ENCODE assay signal across 10 cellular contexts in genomic region chr1:203534526-203534925, GRCh38. TPM values are rescaled to one million over a fixed set of nuclear protein-coding genes. Genes with fewer than 3 reads are reported as not detected.
A peak's percentile ranks its signal among the peaks of the same experiment; 100 is the strongest.
DNase-seq lines count a peak whose midpoint lies in the region; ATAC-seq and TF ChIP-seq lines count a peak whose summit lies in the region.
"Had no signal": no experiment of that assay in that cellular context is flagged by ENCODE, and none has a peak within 500 bp of the region (broad histone marks: within the 10 kb centered on the region; RNA-seq: fewer than 3 reads in every experiment).

No MANE protein-coding gene starts in this region.

- no peaks in the 10 kb centered on the region for H3K9me3 Mint-ChIP-seq in chondrocyte (ENCODE audit: low read depth)
- no peaks in the 10 kb centered on the region for H3K9me3 Mint-ChIP-seq in activated CD4-positive, alpha-beta T cell treated with anti-CD3 and anti-CD28 coated beads, Interleukin-2, amount 10 ng/mL, durations not matched to agents 24 days and 14 days
- H3K9me3 Mint-ChIP-seq: GM23338 had no signal

- H3K27ac ChIP-seq in mesodermal cell (ENCODE audit: low read depth, low read length, severe bottlenecking), result peak overlapping the region; percentile 55

- peaks cover 16% of the 10 kb centered on the region for H3K4me1 ChIP-seq in mesodermal cell (ENCODE audit: control insufficient read depth, insufficient read depth, low read length, poor library complexity, severe bottlenecking)

- no peak overlapping the region for H3K4me3 ChIP-seq in mesodermal cell (ENCODE audit: extremely low read depth, insufficient read depth, low read length, poor library complexity, severe bottlenecking)
- H3K4me3 ChIP-seq: GM23338 had no signal

- TF ChIP-seq CTCF in chondrocyte (IDR thresholded peaks at IDR 0.05), result no peak

- no peaks in the 10 kb centered on the region for H3K27me3 Mint-ChIP-seq in chondrocyte (ENCODE audit: low read depth)
- peaks cover 3% of the 10 kb centered on the region for H3K27me3 Mint-ChIP-seq in activated CD4-positive, alpha-beta T cell treated with anti-CD3 and anti-CD28 coated beads, Interleukin-2, amount 10 ng/mL, durations not matched to agents 24 days and 14 days

- H3K36me3 ChIP-seq in mesodermal cell (ENCODE audit: control insufficient read depth, insufficient read depth, low read length), result no peaks in the 10 kb centered on the region

- no peak overlapping the region for H3K4me3 Mint-ChIP-seq in chondrocyte (ENCODE audit: unreplicated experiment)
- H3K4me3 Mint-ChIP-seq in activated CD4-positive, alpha-beta T cell treated with anti-CD3 and anti-CD28 coated beads, Interleukin-2, amount 10 ng/mL, durations not matched to agents 24 days and 14 days, result no peak overlapping the region
- H3K4me3 Mint-ChIP-seq: GM23338 had no signal

- DNase-seq in HT1080 (ENCODE audit: low read depth), result peak; percentile 97
- no peak for DNase-seq in chondrocyte (ENCODE audit: low spot score)
- peak; percentile 59 for DNase-seq in ureter (ENCODE audit: low spot score)
- DNase-seq in activated CD4-positive, alpha-beta T cell treated with anti-CD3 and anti-CD28 coated beads, Interleukin-2, amount 10 ng/mL, durations not matched to agents 24 days and 14 days, result no peak
- DNase-seq in putamen (ENCODE audit: low spot score), result no peak
- DNase-seq in NCI-H2107 (lab: John Stamatoyannopoulos, UW), result no peak

- peak overlapping the region; percentile 94 for H3K27ac Mint-ChIP-seq in chondrocyte (ENCODE audit: unreplicated experiment)
- no peak overlapping the region for H3K27ac Mint-ChIP-seq in activated CD4-positive, alpha-beta T cell treated with anti-CD3 and anti-CD28 coated beads, Interleukin-2, amount 10 ng/mL, durations not matched to agents 24 days and 14 days
- H3K27ac Mint-ChIP-seq: GM23338 had no signal

- no peaks in the 10 kb centered on the region for H3K36me3 Mint-ChIP-seq in chondrocyte (ENCODE audit: low read depth)
- H3K36me3 Mint-ChIP-seq in activated CD4-positive, alpha-beta T cell treated with anti-CD3 and anti-CD28 coated beads, Interleukin-2, amount 10 ng/mL, durations not matched to agents 24 days and 14 days (ENCODE audit: low read depth), result no peaks in the 10 kb centered on the region

- peaks cover 26% of the 10 kb centered on the region for H3K4me1 Mint-ChIP-seq in chondrocyte (ENCODE audit: low read depth)
- H3K4me1 Mint-ChIP-seq in activated CD4-positive, alpha-beta T cell treated with anti-CD3 and anti-CD28 coated beads, Interleukin-2, amount 10 ng/mL, durations not matched to agents 24 days and 14 days, result peaks cover under 1% of the 10 kb centered on the region

- intact Hi-C loops in activated CD4-positive, alpha-beta T cell treated with anti-CD3 and anti-CD28 coated beads, Interleukin-2, amount 10 ng/mL, durations not matched to agents 24 days and 14 days (cut with micrococcal nuclease), result no loop called here

- 94% methylated on average over 1 to 2 of the region's 3 CpGs for WGBS in mesodermal cell (ENCODE audit: insufficient coverage in 2 of 2), 2 experiments

- no peaks in the 10 kb centered on the region for H3K9me3 ChIP-seq in mesodermal cell (ENCODE audit: control insufficient read depth, low read length)

- no peak for ATAC-seq in HG02870 (IDR thresholded peaks at IDR 0.05; ENCODE audit: unreplicated experiment)
- ATAC-seq: GM23338, left lobe of liver had no signal

RNA-seq across cellular contexts. Expression of gene OPTC, which starts 40.6 kb away (rescaled TPM):
- not detected in 2 replicates for total RNA-seq in HT1080 (2014; rRNA removed; shearing (Covaris generic))
- polyA plus RNA-seq in HT1080 (2015; cell fraction: cytosol; rRNA removed), result not detected in 2 replicates
- not detected in 2 replicates for polyA plus RNA-seq in HT1080 (2015; cell fraction: nucleus; rRNA removed)
- total RNA-seq in chondrocyte (not detected in 3 replicates), ureter (not detected)
- polyA plus RNA-seq in mesodermal cell (2013, experiment 1 of 2), result 0.22 TPM
- polyA plus RNA-seq in mesodermal cell (2013, experiment 2 of 2), result not detected
- not detected in 2 replicates for total RNA-seq in activated CD4-positive, alpha-beta T cell treated with anti-CD3 and anti-CD28 coated beads, Interleukin-2, amount 10 ng/mL, durations not matched to agents 24 days and 14 days
- total RNA-seq: left lobe of liver had no signal

RNA-seq across cellular contexts. Expression of gene PRELP, which starts 58.9 kb away (rescaled TPM):
- total RNA-seq in HT1080 (2014; rRNA removed; shearing (Covaris generic)), result 0.05 TPM in 1 of 2 replicates, not detected in the other
- polyA plus RNA-seq in HT1080 (2015; cell fraction: cytosol; rRNA removed), result 0.09 and 0.20 TPM in 2 replicates
- polyA plus RNA-seq in HT1080 (2015; cell fraction: nucleus; rRNA removed), result 0.12 and 0.22 TPM in 2 replicates
- 29.5 to 33.7 TPM (median 33.2 TPM) in 3 replicates for total RNA-seq in chondrocyte
- polyA plus RNA-seq in mesodermal cell (2013, experiment 1 of 2), result 4.9 TPM
- 6.5 TPM for polyA plus RNA-seq in mesodermal cell (2013, experiment 2 of 2)
- total RNA-seq in ureter, result 128 TPM
- total RNA-seq in activated CD4-positive, alpha-beta T cell treated with anti-CD3 and anti-CD28 coated beads, Interleukin-2, amount 10 ng/mL, durations not matched to agents 24 days and 14 days, result not detected in 2 replicates

Comparison
In these comparisons a context has a peak if more than half of its experiments do, and no peak if none do; other contexts are left out.
1. DNase-seq: peak in HT1080 (single experiment) and ureter (single experiment); none in chondrocyte (single experiment), activated CD4-positive, alpha-beta T cell treated with anti-CD3 and anti-CD28 coated beads, Interleukin-2, amount 10 ng/mL, durations not matched to agents 24 days and 14 days (single experiment), putamen (single experiment) and NCI-H2107 (single experiment).
2. RNA of gene PRELP, which starts 58.9 kb away (total RNA-seq): 128 TPM in ureter (single experiment) and 29.5 to 33.7 TPM in chondrocyte; 0.05 TPM in HT1080 and not detected in activated CD4-positive, alpha-beta T cell treated with anti-CD3 and anti-CD28 coated beads, Interleukin-2, amount 10 ng/mL, durations not matched to agents 24 days and 14 days; every median in the first group is over 10 times any median in the second.